ENCODE assay signal across 16 cellular contexts in the genomic region with DNA sequence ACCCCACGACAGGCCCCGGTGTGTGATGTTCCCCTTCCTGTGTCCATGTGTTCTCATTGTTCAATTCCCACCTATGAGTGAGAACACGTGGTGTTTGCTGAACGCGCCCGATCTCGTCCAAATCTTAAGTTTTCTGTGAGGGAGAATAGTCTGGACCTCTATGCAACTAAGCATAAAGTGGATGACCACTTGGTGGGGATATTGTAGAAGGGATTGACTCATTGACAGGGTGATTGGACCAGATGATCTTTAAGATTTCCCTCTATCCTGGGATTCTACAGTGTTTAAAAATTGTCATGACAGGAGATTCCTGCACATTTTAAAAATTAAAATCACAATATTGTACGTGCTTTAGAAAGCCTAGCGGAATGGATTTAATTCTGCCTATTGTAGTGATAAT.
A peak's percentile ranks its signal among the peaks of the same experiment; 100 is the strongest.
DNase-seq lines count a peak whose midpoint lies in the region; ATAC-seq, FAIRE-seq and TF ChIP-seq lines count a peak whose summit lies in the region.
"Had no signal": no experiment of that assay in that cellular context is flagged by ENCODE, and none has a peak within 500 bp of the region (broad histone marks: within the 10 kb centered on the region; RNA-seq: fewer than 3 reads in every experiment).

No MANE protein-coding gene starts in this region.

- TF ChIP-seq RAD21 in HepG2 (CRISPR knock-in tag; IDR thresholded peaks at IDR 0.05): no peak

- POLR2A ChIA-PET in HepG2 (lab: Yijun Ruan, JAX): no interaction called here
- POLR2A ChIA-PET in OCI-LY7 (lab: Charles Lee): no interaction called here

- no peak overlapping the region for H3K4me2 ChIP-seq in HepG2 (ENCODE audit: low read depth, low read length)
- H3K4me2 ChIP-seq in OCI-LY7 (ENCODE audit: low read length): no peak overlapping the region

- H3K27me3 Mint-ChIP-seq in nephron progenitor cell (ENCODE audit: low read depth, poor library complexity): no peaks in the 10 kb centered on the region
- H3K27me3 Mint-ChIP-seq: B cell had no signal

- peaks cover 8% of the 10 kb centered on the region in 2 experiments; a peak in 4 of 5 replicates for H3K36me3 ChIP-seq in HepG2 (replicated peaks in 1 of 2; ENCODE audit: control insufficient read depth in 1 of 2, insufficient read depth in 2 of 2, low read length in 2 of 2)
- peaks cover 0 to 1% (median 0%) of the 10 kb centered on the region in 4 donors for H3K36me3 ChIP-seq in right lobe of liver
- no peaks in the 10 kb centered on the region for H3K36me3 ChIP-seq in OCI-LY7 (ENCODE audit: insufficient read depth, low read length)
- H3K36me3 ChIP-seq: right atrium auricular region had no signal

- H3K9me3 ChIP-seq in HepG2 (ENCODE audit: low read length) (no peaks in the 10 kb centered on the region), right lobe of liver (no peaks in the 10 kb centered on the region), OCI-LY7 (ENCODE audit: low read length) (no peaks in the 10 kb centered on the region)
- H3K9me3 ChIP-seq: right atrium auricular region had no signal

- H3K4me1 Mint-ChIP-seq in nephron progenitor cell: peaks cover 3% of the 10 kb centered on the region
- H3K4me1 Mint-ChIP-seq: B cell had no signal

- no peaks in the 10 kb centered on the region for H3K4me1 ChIP-seq in HepG2 (ENCODE audit: insufficient read depth, low read length)
- H3K4me1 ChIP-seq in right lobe of liver: no peaks in the 10 kb centered on the region
- H3K4me1 ChIP-seq in OCI-LY7 (ENCODE audit: insufficient read depth, low read length, poor library complexity, severe bottlenecking): no peaks in the 10 kb centered on the region
- H3K4me1 ChIP-seq: right atrium auricular region had no signal

- 97% methylated on average over 9 of the region's 9 CpGs for whole genome bisulfite sequencing in HepG2 (ENCODE audit: low lambda C conversion rate)
- WGBS in right lobe of liver (ENCODE audit: insufficient coverage, low coverage, low lambda C conversion rate, missing lambda C conversion rate): 93% methylated on average over 8 of the region's 9 CpGs

- H3K36me3 Mint-ChIP-seq in nephron progenitor cell (ENCODE audit: low read depth): peaks cover 11% of the 10 kb centered on the region

- ATAC-seq in HepG2 (no peak; the same call in 2 of the 3 replicates), right lobe of liver (no peak)

- CTCF ChIA-PET in HepG2 (lab: Yijun Ruan, JAX; ENCODE audit: low intra/inter-chr PET ratio, low total read pairs): no interaction called here
- CTCF ChIA-PET in OCI-LY7 (lab: Charles Lee; ENCODE audit: unreplicated experiment): no interaction called here

- H3K79me2 ChIP-seq in HepG2 (ENCODE audit: insufficient read depth, low read length) (no peaks in the 10 kb centered on the region), OCI-LY7 (ENCODE audit: insufficient read depth, low read depth, low read length) (no peaks in the 10 kb centered on the region)

- no peak overlapping the region for H3K27ac ChIP-seq in HepG2 (ENCODE audit: extremely low read length, insufficient read depth, low read length)
- no peak overlapping the region for H3K27ac ChIP-seq in right lobe of liver
- H3K27ac ChIP-seq in OCI-LY7 (ENCODE audit: low read depth, low read length, poor library complexity, severe bottlenecking): no peak overlapping the region
- H3K27ac ChIP-seq: right atrium auricular region had no signal

- no peaks in the 10 kb centered on the region for H3K9me2 ChIP-seq in OCI-LY7 (ENCODE audit: insufficient read depth, low read length)

- H2AFZ ChIP-seq in HepG2 (ENCODE audit: low read length) (no peak overlapping the region), OCI-LY7 (ENCODE audit: low read length) (no peak overlapping the region)

- H4K20me1 ChIP-seq in HepG2 (ENCODE audit: insufficient read depth, low read length) (no peaks in the 10 kb centered on the region), OCI-LY7 (ENCODE audit: insufficient read depth, low read length) (no peaks in the 10 kb centered on the region)

- TF ChIP-seq POLR2A in HepG2 (IDR thresholded peaks at IDR 0.05; ENCODE audit: insufficient read depth in 1 of 2, low read depth in 2 of 2, low read length in 2 of 2): no peak
- TF ChIP-seq POLR2A in right lobe of liver (IDR thresholded peaks at IDR 0.05): no peak

- H3K27me3 ChIP-seq in HepG2 (ENCODE audit: control insufficient read depth in 1 of 2, insufficient read depth in 2 of 2, low read length in 2 of 2): no peaks in the 10 kb centered on the region
- H3K27me3 ChIP-seq in right lobe of liver: no peaks in the 10 kb centered on the region

- no peak overlapping the region for H3K9ac ChIP-seq in HepG2 (ENCODE audit: insufficient read depth, low read depth, low read length)

- intact Hi-C loops in HepG2 (cut with micrococcal nuclease; ENCODE audit: unreplicated experiment) (no loop called here), right lobe of liver (cut with DNase I) (no loop called here), OCI-LY7 (cut with micrococcal nuclease; ENCODE audit: unreplicated experiment) (no loop called here)

- in situ Hi-C loops in HepG2 (cut with HindIII; ENCODE audit: extremely low pct_ligation_motif_present, low pct_unique_long_range_greater_than_20kb): no loop called here

- TF ChIP-seq EP300 in HepG2 (IDR thresholded peaks at IDR 0.05; ENCODE audit: low read depth in 2 of 2, low read length in 2 of 2): no peak
- TF ChIP-seq EP300 in HepG2 (CRISPR knock-in tag; IDR thresholded peaks at IDR 0.05; ENCODE audit: borderline replicate concordance): no peak

- peaks cover 3% of the 10 kb centered on the region for H3K9me3 Mint-ChIP-seq in nephron progenitor cell

- no peak overlapping the region for H3K27ac Mint-ChIP-seq in nephron progenitor cell
- H3K27ac Mint-ChIP-seq: B cell had no signal

- TF ChIP-seq CTCF in HepG2 (CRISPR knock-in tag; IDR thresholded peaks at IDR 0.05) (peak; percentile 44), right lobe of liver (IDR thresholded peaks at IDR 0.05) (peak in 1 of 4 donors; percentile 11), OCI-LY7 (conservative IDR thresholded peaks at IDR 0.05; ENCODE audit: low read length) (0 out of 2 replicates have a peak, but pooled peaks have one; percentile 31), choroid plexus epithelial cell (conservative IDR thresholded peaks at IDR 0.05; ENCODE audit: low read depth, low read length) (peak; percentile 38), nephron progenitor cell (IDR thresholded peaks at IDR 0.05) (no peak)

- no peak for FAIRE-seq in HepG2 (lab: Jason Lieb, UNC)

- H3K4me3 ChIP-seq in HepG2 (replicated peaks in 1 of 3; ENCODE audit: insufficient read depth in 1 of 3, low read depth in 2 of 3, low read length in 3 of 3): no peak overlapping the region
- H3K4me3 ChIP-seq in right lobe of liver: no peak overlapping the region
- no peak overlapping the region for H3K4me3 ChIP-seq in OCI-LY7 (ENCODE audit: low read depth, low read length, poor library complexity, severe bottlenecking)
- no peak overlapping the region for H3K4me3 ChIP-seq in choroid plexus epithelial cell (ENCODE audit: low read depth, low read length)
- H3K4me3 ChIP-seq: right atrium auricular region had no signal

- no TSS peak for BruUV-seq in HepG2 (replicated peaks; lab: Mats Ljungman, UMichigan)
- BruUV-seq in OCI-LY7 (replicated peaks; lab: Mats Ljungman, UMichigan): no TSS peak

- DNase-seq in HepG2 (ENCODE audit: low spot score): no peak
- DNase-seq in right lobe of liver: no peak
- no peak for DNase-seq in OCI-LY7 (ENCODE audit: low spot score)
- DNase-seq in choroid plexus epithelial cell (ENCODE audit: low read depth): peak; percentile 36
- DNase-seq in stimulated activated CD4-positive, alpha-beta T cell treated with anti-CD3 and anti-CD28 coated beads, Interleukin-4, amount 100 ng/mL, for 24 hours: no peak
- no peak for DNase-seq in HPDE6-E6E7 (ENCODE audit: extremely low spot score)
- DNase-seq in GF-D8 (lab: John Stamatoyannopoulos, UW): no peak
- no peak for DNase-seq in nephron progenitor cell
- DNase-seq: activated CD4-positive, CD25-positive, alpha-beta regulatory T cell; foreskin melanocyte; NCI-H226; SHP77; stimulated activated CD4-positive, alpha-beta T cell treated with anti-CD3 and anti-CD28 coated beads, Interleukin-4, amount 100 ng/mL, for 4 hours; stimulated activated naive CD4-positive, alpha-beta T cell had no signal

- no peak overlapping the region for H3K4me3 Mint-ChIP-seq in nephron progenitor cell
- H3K4me3 Mint-ChIP-seq: B cell had no signal

TF ChIP-seq in HepG2, 621 proteins besides CTCF, POLR2A, EP300 and RAD21:
- no peak for TF ChIP-seq KLF15 (CRISPR knock-in tag; IDR thresholded peaks at IDR 0.05; ENCODE audit: borderline replicate concordance)
- peak; percentile 40 for TF ChIP-seq STAG1 (CRISPR knock-in tag; IDR thresholded peaks at IDR 0.05)
- no peak for TF ChIP-seq SMYD3 (CRISPR knock-in tag; IDR thresholded peaks at IDR 0.05)
- no peak for TF ChIP-seq NCOR1 (IDR thresholded peaks at IDR 0.05; ENCODE audit: borderline replicate concordance, low read length)
- no peak for TF ChIP-seq CBX5 (CRISPR knock-in tag; IDR thresholded peaks at IDR 0.05; ENCODE audit: borderline replicate concordance)
